8 cellular contexts compared by ENCODE assay signal in genomic region chr16:23595951-23596720, GRCh38. TPM values are rescaled to one million over a fixed set of nuclear protein-coding genes. Genes with fewer than 3 reads are reported as not detected.
DNase-seq lines count a peak whose midpoint lies in the region; ATAC-seq and TF ChIP-seq lines count a peak whose summit lies in the region.

TSS of gene NDUFAB1 (minus strand) at chr16:23596316. CDS start at chr16:23596290, 26 bp downstream.

- peaks cover 7% of the 10 kb centered on the region for H3K4me1 ChIP-seq in ovary (ENCODE audit: insufficient read depth)
- peaks cover 8% of the 10 kb centered on the region for H3K4me1 ChIP-seq in thymus (ENCODE audit: control insufficient read depth, insufficient read depth, low read length)

- no peaks in the 10 kb centered on the region for H3K27me3 ChIP-seq in ovary
- H3K27me3 ChIP-seq in thymus (ENCODE audit: control insufficient read depth, insufficient read depth), result no peaks in the 10 kb centered on the region

- peak within 1 kb of the TSS; percentile 90 for H3K4me3 Mint-ChIP-seq in activated naive CD8-positive, alpha-beta T cell

- H3K4me1 Mint-ChIP-seq in activated naive CD8-positive, alpha-beta T cell (ENCODE audit: low read depth), result peaks cover 32% of the 10 kb centered on the region

- intact Hi-C loops in head of caudate nucleus (cut with DNase I) (loop anchor here (2.0 to 10.0 kb wide), 2 partner anchors 37 to 49 kb away; partner anchors contain the start of genes DCTN5 and PALB2), ovary (cut with DNase I) (no loop called here)

- ATAC-seq in HG02571 (IDR thresholded peaks at IDR 0.05; ENCODE audit: unreplicated experiment), result peak; percentile 85

- TF ChIP-seq POLR2A in NB4 (IDR thresholded peaks at IDR 0.05; ENCODE audit: extremely low read depth, insufficient read length), result peak; percentile 73
- TF ChIP-seq POLR2A in ovary (IDR thresholded peaks at IDR 0.05), result no peak

- peak within 1 kb of the TSS; percentile 73 for H3K27ac Mint-ChIP-seq in activated naive CD8-positive, alpha-beta T cell

- H3K27me3 Mint-ChIP-seq in activated naive CD8-positive, alpha-beta T cell, result no peaks in the 10 kb centered on the region

- H3K9me3 Mint-ChIP-seq in activated naive CD8-positive, alpha-beta T cell (ENCODE audit: low read depth), result no peaks in the 10 kb centered on the region

- H3K36me3 Mint-ChIP-seq in activated naive CD8-positive, alpha-beta T cell, result peaks cover 1% of the 10 kb centered on the region

- TF ChIP-seq CTCF in GM12864 (IDR thresholded peaks at IDR 0.05; ENCODE audit: low read depth, low read length, missing control alignments), result peak; percentile 97
- TF ChIP-seq CTCF in NB4 (IDR thresholded peaks at IDR 0.05; ENCODE audit: low read depth, low read length), result peak; percentile 88
- TF ChIP-seq CTCF in ovary (IDR thresholded peaks at IDR 0.05), result peak; percentile 97 to 99 (median 99)

- 1 to 3% (median 1%) methylated on average over 32 to 67 of the region's 67 CpGs for WGBS in ovary, 3 donors
- 3% methylated on average over 67 of the region's 67 CpGs for WGBS in thymus

- DNase-seq in GM12864 (ENCODE audit: low read depth), result peak; percentile 44
- peak; percentile 90 for DNase-seq in NB4 (ENCODE audit: low read depth)
- DNase-seq in SKM-1 (lab: John Stamatoyannopoulos, UW; ENCODE audit: unreplicated experiment), result peak; percentile 78
- peak; percentile 80 to 97 (median 94) for DNase-seq in head of caudate nucleus
- peak; percentile 80 to 92 (median 87) for DNase-seq in ovary

- H3K9me3 ChIP-seq in ovary (no peaks in the 10 kb centered on the region), thymus (ENCODE audit: control insufficient read depth) (no peaks in the 10 kb centered on the region)

- TF ChIP-seq EP300 in ovary (IDR thresholded peaks at IDR 0.05), result no peak

- peak within 1 kb of the TSS; percentile 57 to 87 for H3K27ac ChIP-seq in ovary
- H3K27ac ChIP-seq in thymus (ENCODE audit: low read depth), result peak within 1 kb of the TSS; percentile 71

- H3K4me3 ChIP-seq in GM12864 (ENCODE audit: low read depth, low read length), result peak within 1 kb of the TSS; percentile 89
- H3K4me3 ChIP-seq in NB4 (ENCODE audit: low read depth, low read length), result peak within 1 kb of the TSS; percentile 100
- peak within 1 kb of the TSS; percentile 99 for H3K4me3 ChIP-seq in ovary
- peak within 1 kb of the TSS; percentile 91 for H3K4me3 ChIP-seq in thymus (ENCODE audit: low read length)

- H3K36me3 ChIP-seq in ovary, result no peaks in the 10 kb centered on the region
- H3K36me3 ChIP-seq in thymus (ENCODE audit: control insufficient read depth, insufficient read depth), result peaks cover 17% of the 10 kb centered on the region

RNA-seq across cellular contexts. Expression of gene NDUFAB1, which starts in this region (rescaled TPM):
- total RNA-seq in ovary, result 10 to 100 TPM; 42.4 to 79.5 (median 53.6) TPM
- polyA plus RNA-seq in ovary (10 to 100 TPM; 66.9 to 83.0 TPM), thymus (110 TPM)

Comparison
In these comparisons a context has a peak if more than half of its experiments do, and no peak if none do; other contexts are left out.
1. Peak in every context shown above with its lines: DNase-seq, ATAC-seq, H3K4me3 ChIP-seq and H3K27ac ChIP-seq.
2. DNase-seq: peak in every context shown above with its lines; median percentile 94 in head of caudate nucleus; 90 in NB4; 87 in ovary; 78 in SKM-1; 44 in GM12864.